37 cellular contexts compared by ENCODE assay signal in the genomic region with DNA sequence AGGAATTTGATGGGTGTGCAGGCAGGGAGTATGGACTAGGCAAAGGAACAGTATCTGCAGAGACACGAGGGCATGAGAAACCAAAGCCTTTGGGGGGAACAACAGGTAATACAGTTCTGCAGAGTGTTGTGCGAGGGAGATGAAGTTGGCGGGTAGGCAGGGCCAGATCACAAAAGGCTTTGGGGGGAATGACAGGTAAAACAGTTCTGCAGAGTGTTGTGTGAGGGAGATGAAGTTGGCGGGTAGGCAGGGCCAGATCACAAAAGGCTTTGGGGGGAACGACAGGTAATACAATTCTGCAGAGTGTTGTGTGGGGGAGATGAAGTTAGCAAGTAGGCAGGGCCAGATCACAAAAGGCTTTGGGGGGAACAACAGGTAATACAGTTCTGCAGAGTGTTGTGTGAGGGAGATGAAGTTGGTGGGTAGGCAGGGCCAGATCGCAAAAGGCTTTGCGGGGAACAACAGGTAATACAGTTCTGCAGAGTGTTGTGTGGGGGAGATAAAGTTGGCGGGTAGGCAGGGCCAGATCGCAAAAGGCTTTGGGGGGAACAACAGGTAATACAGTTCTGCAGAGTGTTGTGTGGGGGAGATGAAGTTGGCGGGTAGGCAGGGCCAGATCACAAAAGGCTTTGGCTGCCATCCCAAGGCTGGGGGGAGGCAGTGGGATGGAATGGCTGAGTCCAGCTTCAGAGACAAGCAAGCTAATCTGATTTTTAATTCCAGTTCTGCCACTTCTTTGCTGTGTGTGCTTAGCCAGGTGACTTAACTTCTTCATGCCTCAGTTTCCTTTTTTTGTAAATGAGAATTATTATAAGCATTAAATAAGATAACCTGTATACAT. TPM values are rescaled to one million over a fixed set of nuclear protein-coding genes. Genes with fewer than 3 reads are reported as not detected.
"Had no signal": no experiment of that assay in that cellular context is flagged by ENCODE, and none has a peak within 500 bp of the region (broad histone marks: within the 10 kb centered on the region; RNA-seq: fewer than 3 reads in every experiment).

No MANE protein-coding gene starts in this region.

- H3K36me3 ChIP-seq: ascending aorta, breast epithelium, MG63 had no signal

- FAIRE-seq: RCC 7860, TTC549 had no signal

- H3K4me3 ChIP-seq: ascending aorta, body of pancreas, breast epithelium, MG63, PC-9 had no signal

- ATAC-seq: activated CD8-positive, alpha-beta T cell treated with anti-CD3 and anti-CD28 coated beads for 36 hours; activated T-cell treated with anti-CD3 and anti-CD28 coated beads, Interleukin-2, amount 50 U/mL, for 72 hours; body of pancreas; Right ventricle myocardium inferior had no signal

- H3K4me1 ChIP-seq: ascending aorta, body of pancreas, breast epithelium had no signal

- H3K4me3 Mint-ChIP-seq: activated CD4-positive, alpha-beta T cell treated with anti-CD3 and anti-CD28 coated beads, Interleukin-2, amount 10 ng/mL, durations not matched to agents 24 days and 14 days; activated CD8-positive, alpha-beta T cell treated with anti-CD3 and anti-CD28 coated beads for 36 hours; activated naive CD4-positive, alpha-beta T cell treated with anti-CD3 and anti-CD28 coated beads, Interleukin-2, amount 50 U/mL, for 24 hours; activated naive CD8-positive, alpha-beta T cell treated with anti-CD3 and anti-CD28 coated beads, Interleukin-2, amount 10 ng/mL, durations not matched to agents 7 days and 5 days; activated T-cell treated with anti-CD3 and anti-CD28 coated beads, Interleukin-2, amount 50 U/mL, for 72 hours had no signal

- H3K9me3 ChIP-seq: ascending aorta, body of pancreas, breast epithelium, MG63 had no signal

- DNase-seq: activated CD4-positive, alpha-beta T cell treated with anti-CD3 and anti-CD28 coated beads, Interleukin-2, amount 10 ng/mL, durations not matched to agents 24 days and 14 days; activated CD4-positive, alpha-beta T cell treated with anti-CD3 and anti-CD28 coated beads, Interleukin-2, amount 50 U/mL, for 4 hours; activated CD8-positive, alpha-beta T cell treated with anti-CD3 and anti-CD28 coated beads for 36 hours; activated gamma-delta T cell; activated naive CD4-positive, alpha-beta T cell treated with Interleukin-2 at 50 U/mL for 16 hours; activated naive CD8-positive, alpha-beta T cell treated with anti-CD3 and anti-CD28 coated beads, Interleukin-2, amount 10 ng/mL, durations not matched to agents 7 days and 5 days; activated T-cell treated with anti-CD3 and anti-CD28 coated beads, Interleukin-2, amount 50 U/mL, for 1 hour; activated T-cell treated with anti-CD3 and anti-CD28 coated beads, Interleukin-2, amount 50 U/mL, for 72 hours; body of pancreas; Kasumi-1; KG1; MG63; NCI-H1048; NCI-H1105 treated with DMSO at 0.1 percent for 48 hours; NCI-H1436; NCI-H1694; NCI-H1930; NCI-H2081 treated with DMSO at 0.1 percent for 48 hours; NCI-H226; NCI-H524 treated with DMSO at 0.1 percent for 48 hours; PC-9; SIG-M5; T1000 had no signal

- H3K27ac Mint-ChIP-seq: activated CD4-positive, alpha-beta T cell treated with anti-CD3 and anti-CD28 coated beads, Interleukin-2, amount 10 ng/mL, durations not matched to agents 24 days and 14 days; activated CD8-positive, alpha-beta T cell treated with anti-CD3 and anti-CD28 coated beads for 36 hours; activated naive CD4-positive, alpha-beta T cell treated with anti-CD3 and anti-CD28 coated beads, Interleukin-2, amount 50 U/mL, for 24 hours; activated naive CD8-positive, alpha-beta T cell treated with anti-CD3 and anti-CD28 coated beads, Interleukin-2, amount 10 ng/mL, durations not matched to agents 7 days and 5 days; activated T-cell treated with anti-CD3 and anti-CD28 coated beads, Interleukin-2, amount 50 U/mL, for 72 hours; activated T-helper 2 cell treated with anti-CD3 and anti-CD28 coated beads, Interferon-gamma antibody, Interleukin-2, Interleukin-4, amounts not matched to agents 10 μg/mL and 5 μg/mL and 100 μg/mL, durations not matched to agents 14 hours and 24 hours and 36 hours had no signal

- H3K4me2 ChIP-seq: PC-9 had no signal

- H3K27me3 ChIP-seq: ascending aorta, body of pancreas, breast epithelium had no signal

- H3K36me3 Mint-ChIP-seq: activated naive CD4-positive, alpha-beta T cell treated with anti-CD3 and anti-CD28 coated beads, Interleukin-2, amount 50 U/mL, for 24 hours; activated naive CD8-positive, alpha-beta T cell treated with anti-CD3 and anti-CD28 coated beads, Interleukin-2, amount 10 ng/mL, durations not matched to agents 7 days and 5 days had no signal

- H3K9me3 Mint-ChIP-seq: activated CD4-positive, alpha-beta T cell treated with anti-CD3 and anti-CD28 coated beads, Interleukin-2, amount 10 ng/mL, durations not matched to agents 24 days and 14 days; activated CD8-positive, alpha-beta T cell treated with anti-CD3 and anti-CD28 coated beads for 36 hours; activated naive CD4-positive, alpha-beta T cell treated with anti-CD3 and anti-CD28 coated beads, Interleukin-2, amount 50 U/mL, for 24 hours; activated naive CD8-positive, alpha-beta T cell treated with anti-CD3 and anti-CD28 coated beads, Interleukin-2, amount 10 ng/mL, durations not matched to agents 7 days and 5 days; activated T-cell treated with anti-CD3 and anti-CD28 coated beads, Interleukin-2, amount 50 U/mL, for 72 hours; activated T-helper 2 cell treated with anti-CD3 and anti-CD28 coated beads, Interferon-gamma antibody, Interleukin-2, Interleukin-4, amounts not matched to agents 10 μg/mL and 5 μg/mL and 100 μg/mL, durations not matched to agents 14 hours and 24 hours and 36 hours had no signal

- H3K4me1 Mint-ChIP-seq: activated CD4-positive, alpha-beta T cell treated with anti-CD3 and anti-CD28 coated beads, Interleukin-2, amount 10 ng/mL, durations not matched to agents 24 days and 14 days; activated naive CD4-positive, alpha-beta T cell treated with anti-CD3 and anti-CD28 coated beads, Interleukin-2, amount 50 U/mL, for 24 hours; activated naive CD8-positive, alpha-beta T cell treated with anti-CD3 and anti-CD28 coated beads, Interleukin-2, amount 10 ng/mL, durations not matched to agents 7 days and 5 days had no signal

- H3K27ac ChIP-seq: ascending aorta, body of pancreas, breast epithelium, PC-9, RWPE1 had no signal

- H2AFZ ChIP-seq: PC-9 had no signal

RNA-seq across cellular contexts. Expression of gene FRMPD1, which starts 33.0 kb away (rescaled TPM):
- total RNA-seq: activated CD4-positive, alpha-beta T cell treated with anti-CD3 and anti-CD28 coated beads, Interleukin-2, amount 10 ng/mL, durations not matched to agents 24 days and 14 days; activated CD8-positive, alpha-beta memory T cell treated with anti-CD3 and anti-CD28 coated beads for 36 hours; activated CD8-positive, alpha-beta T cell treated with anti-CD3 and anti-CD28 coated beads for 36 hours; activated naive CD8-positive, alpha-beta T cell treated with anti-CD3 and anti-CD28 coated beads, Interleukin-2, amount 10 ng/mL, durations not matched to agents 7 days and 5 days; activated T-cell treated with anti-CD3 and anti-CD28 coated beads, Interleukin-2, amount 50 U/mL, for 72 hours; activated T-helper 2 cell treated with anti-CD3 and anti-CD28 coated beads, Interferon-gamma antibody, Interleukin-2, Interleukin-4, amounts not matched to agents 10 μg/mL and 5 μg/mL and 100 μg/mL, durations not matched to agents 14 hours and 24 hours and 36 hours; ascending aorta; NCI-H460; OCI-LY7; PC-9; SK-MEL-5; T-helper 1 cell treated with Interleukin-12 subunit alpha and Interleukin-12 subunit beta and Interleukin-4 antibody, amounts not matched to agents 30 ng/mL and 1 ng/mL, for 36 hours; T-helper 2 cell treated with Interferon-gamma antibody and Interleukin-4, amounts not matched to agents 100 ng/mL and 5 ng/mL, for 36 hours had no signal
